ENCODE assay signal across 1 cellular context in genomic region chr14:34035177-34035933, GRCh38.
TF ChIP-seq lines count a peak whose summit lies in the region.

No MANE protein-coding gene starts in this region.

TF ChIP-seq in SK-N-SH, 30 proteins besides CTCF, POLR2A, EP300 and RAD21 (continued from another document):
- TF ChIP-seq REST (IDR thresholded peaks at IDR 0.05; ENCODE audit: low read depth, low read length) (no peak), JUND (IDR thresholded peaks at IDR 0.05) (no peak), FOXJ3 (CRISPR knock-in tag; IDR thresholded peaks at IDR 0.05) (no peak), MEF2A (IDR thresholded peaks at IDR 0.05; ENCODE audit: borderline replicate concordance, low read depth) (no peak), MXI1 (IDR thresholded peaks at IDR 0.05; ENCODE audit: low read depth, low read length) (no peak), FOSL2 (IDR thresholded peaks at IDR 0.05; ENCODE audit: borderline replicate concordance, low read depth) (no peak), TEAD4 (IDR thresholded peaks at IDR 0.05; ENCODE audit: borderline replicate concordance, insufficient read depth) (no peak), RXRA (IDR thresholded peaks at IDR 0.05; ENCODE audit: borderline replicate concordance, low read depth) (no peak), ELF1 (IDR thresholded peaks at IDR 0.05) (no peak), CHD2 (IDR thresholded peaks at IDR 0.05; ENCODE audit: low read length, partially characterized antibody) (no peak), SMC3 (IDR thresholded peaks at IDR 0.05; ENCODE audit: low read depth, low read length) (no peak), RCOR1 (IDR thresholded peaks at IDR 0.05; ENCODE audit: low read length) (no peak)
